ENCODE assay signal across 14 cellular contexts in genomic region chr2:44943031-44943692, GRCh38. TPM values are rescaled to one million over a fixed set of nuclear protein-coding genes. Genes with fewer than 3 reads are reported as not detected.
DNase-seq lines count a peak whose midpoint lies in the region; ATAC-seq, FAIRE-seq and TF ChIP-seq lines count a peak whose summit lies in the region.
"Had no signal": no experiment of that assay in that cellular context is flagged by ENCODE, and none has a peak within 500 bp of the region (broad histone marks: within the 10 kb centered on the region; RNA-seq: fewer than 3 reads in every experiment).

No MANE protein-coding gene starts in this region.

- H3K9me3 Mint-ChIP-seq in Caco-2 (ENCODE audit: unreplicated experiment), result no peaks in the 10 kb centered on the region

- no peak overlapping the region for H3K27ac Mint-ChIP-seq in Caco-2 (ENCODE audit: unreplicated experiment)

- no peaks in the 10 kb centered on the region for H3K36me3 Mint-ChIP-seq in Caco-2 (ENCODE audit: insufficient read depth, unreplicated experiment)

- no TSS peak for BruUV-seq in Caco-2 (replicated peaks; lab: Mats Ljungman, UMichigan)
- BruUV-seq in HepG2 (replicated peaks; lab: Mats Ljungman, UMichigan), result no TSS peak

- peak overlapping the region; percentile 99 for H2BK5ac ChIP-seq in neuronal stem cell (ENCODE audit: low read length)

- no peak for TF ChIP-seq POLR2A in HepG2 (IDR thresholded peaks at IDR 0.05; ENCODE audit: insufficient read depth in 1 of 2, low read depth in 2 of 2, low read length in 2 of 2)

- H3K9me3 ChIP-seq in HUES48 (ENCODE audit: control insufficient read depth, insufficient read depth, low read length) (no peaks in the 10 kb centered on the region), colonic mucosa (no peaks in the 10 kb centered on the region), neuronal stem cell (replicated peaks in 1 of 2; ENCODE audit: control insufficient read depth in 2 of 2, insufficient read depth in 1 of 2, low read depth in 1 of 2, low read length in 2 of 2) (peaks cover 0 to 15% of the 10 kb centered on the region in 2 donors), Caco-2 (no peaks in the 10 kb centered on the region), kidney (ENCODE audit: control insufficient read depth in 1 of 2, low read length in 2 of 2) (no peaks in the 10 kb centered on the region), HepG2 (ENCODE audit: low read length) (no peaks in the 10 kb centered on the region)
- H3K9me3 ChIP-seq: A549, SJCRH30, tibial nerve had no signal

- H4K8ac ChIP-seq in neuronal stem cell (ENCODE audit: low read depth, low read length), result no peak overlapping the region

- no peaks in the 10 kb centered on the region; the same call in 1 of the 2 replicates for H4K20me1 ChIP-seq in HepG2 (ENCODE audit: insufficient read depth, low read length)

- H3K18ac ChIP-seq in neuronal stem cell (ENCODE audit: low read length), result peak overlapping the region; percentile 98

- no peak overlapping the region for H4K91ac ChIP-seq in neuronal stem cell (ENCODE audit: low read depth, low read length, poor library complexity)

- H2BK120ac ChIP-seq in neuronal stem cell (ENCODE audit: low read depth, low read length), result peak overlapping the region; percentile 56

- H2AFZ ChIP-seq in neuronal stem cell (ENCODE audit: low read length) (peak overlapping the region; percentile 93), HepG2 (ENCODE audit: low read length) (no peak overlapping the region)

- H3K4me3 ChIP-seq in HUES48 (ENCODE audit: low read depth, low read length) (peak overlapping the region; percentile 17; the same call in 1 of the 2 replicates), colonic mucosa (peak overlapping the region; percentile 10), neuronal stem cell (ENCODE audit: low read length in 2 of 2) (peak overlapping the region; percentile 34 to 91), Caco-2 (ENCODE audit: low read depth, low read length) (no peak overlapping the region), kidney (ENCODE audit: low read length in 2 of 2) (no peak overlapping the region), HepG2 (replicated peaks in 1 of 3; ENCODE audit: insufficient read depth in 1 of 3, low read depth in 2 of 3, low read length in 3 of 3) (no peak overlapping the region)
- H3K4me3 ChIP-seq: A549 had no signal

- WGBS in neuronal stem cell (ENCODE audit: extremely low coverage in 2 of 2, insufficient read length in 2 of 2, insufficient replicate concordance in 1 of 2), 2 donors, result no CpG with 5 or more reads among the region's 36 CpGs
- WGBS in HepG2 (ENCODE audit: low lambda C conversion rate), result 67% methylated on average over 36 of the region's 36 CpGs

- H3K14ac ChIP-seq in neuronal stem cell (ENCODE audit: low read length), result peak overlapping the region; percentile 87

- no peaks in the 10 kb centered on the region for H3K79me2 ChIP-seq in HepG2 (ENCODE audit: insufficient read depth, low read length)

- FAIRE-seq in kidney (lab: Jason Lieb, UNC) (no peak), HepG2 (lab: Jason Lieb, UNC) (no peak)
- FAIRE-seq: A549, colon had no signal

- peaks cover 6% of the 10 kb centered on the region for H3K79me1 ChIP-seq in neuronal stem cell (ENCODE audit: low read depth, low read length)

- DNase-seq in NCI-H1092 treated with DMSO at 0.1 percent for 48 hours (lab: John Stamatoyannopoulos, UW) (peak; percentile 39), NCI-H1092 (lab: John Stamatoyannopoulos, UW) (no peak), colonic mucosa (no peak), neuronal stem cell (ENCODE audit: low spot score) (no peak), Caco-2 (no peak), kidney (no peak), HepG2 (ENCODE audit: low spot score) (no peak)
- DNase-seq: NCI-H2029; SJCRH30; stimulated activated CD4-positive, alpha-beta T cell treated with anti-CD3 and anti-CD28 coated beads, Interleukin-2, amount 100 ng/mL, for 24 hours had no signal

- intact Hi-C loops in colonic mucosa (cut with DNase I) (loop anchor here (10.0 kb wide), 1 partner anchor 138 kb away; no protein-coding TSS in a partner anchor), Caco-2 (cut with micrococcal nuclease; ENCODE audit: unreplicated experiment) (no loop called here), kidney (cut with DNase I) (no loop called here), HepG2 (cut with micrococcal nuclease; ENCODE audit: unreplicated experiment) (no loop called here)

- no peak overlapping the region for H3K4me3 Mint-ChIP-seq in Caco-2 (ENCODE audit: unreplicated experiment)

- peaks cover 36% of the 10 kb centered on the region for H3K4me1 ChIP-seq in HUES48 (ENCODE audit: control insufficient read depth, insufficient read depth, low read length)
- H3K4me1 ChIP-seq in colonic mucosa, result peaks cover 4% of the 10 kb centered on the region
- H3K4me1 ChIP-seq in neuronal stem cell (ENCODE audit: control insufficient read depth in 2 of 2, insufficient read depth in 1 of 2, low read depth in 1 of 2, low read length in 2 of 2), result peaks cover 22% of the 10 kb centered on the region in 2 donors
- no peaks in the 10 kb centered on the region; the same call in 1 of the 2 replicates for H3K4me1 ChIP-seq in Caco-2
- H3K4me1 ChIP-seq in kidney (ENCODE audit: control insufficient read depth in 1 of 2, insufficient read depth in 1 of 2, low read depth in 1 of 2, low read length in 2 of 2), result peaks cover 0 to 4% of the 10 kb centered on the region in 2 donors
- H3K4me1 ChIP-seq in HepG2 (ENCODE audit: insufficient read depth, low read length), result peaks cover 14% of the 10 kb centered on the region
- H3K4me1 ChIP-seq: SJCRH30 had no signal

- ATAC-seq in HepG2, result no peak
- ATAC-seq: A549 had no signal

- no peak overlapping the region for H2BK12ac ChIP-seq in neuronal stem cell (ENCODE audit: low read length)

- POLR2A ChIA-PET in Caco-2 (lab: Charles Lee) (no interaction called here), HepG2 (lab: Yijun Ruan, JAX) (no interaction called here)

- H3K27me3 Mint-ChIP-seq in Caco-2 (ENCODE audit: insufficient read depth, unreplicated experiment), result peaks cover 13% of the 10 kb centered on the region

- peak overlapping the region; percentile 58 for H3K4ac ChIP-seq in neuronal stem cell (ENCODE audit: low read length)

- in situ Hi-C loops in HepG2 (cut with HindIII; ENCODE audit: extremely low pct_ligation_motif_present, low pct_unique_long_range_greater_than_20kb), result loop anchor here (10.0 kb wide), 1 partner anchor 548 kb away; no protein-coding TSS in a partner anchor

- TF ChIP-seq EP300 in HepG2 (IDR thresholded peaks at IDR 0.05; ENCODE audit: low read depth in 2 of 2, low read length in 2 of 2) (no peak), HepG2 (CRISPR knock-in tag; IDR thresholded peaks at IDR 0.05; ENCODE audit: borderline replicate concordance) (no peak)

- peaks cover 100% of the 10 kb centered on the region for H3K27me3 ChIP-seq in HUES48 (ENCODE audit: control insufficient read depth, insufficient read depth, low read length)
- H3K27me3 ChIP-seq in colonic mucosa, result peaks cover 73% of the 10 kb centered on the region
- H3K27me3 ChIP-seq in neuronal stem cell (ENCODE audit: control insufficient read depth in 3 of 3, insufficient read depth in 3 of 3, low read depth in 1 of 3, low read length in 3 of 3), result peaks cover 0 to 99% (median 0%) of the 10 kb centered on the region in 3 experiments
- H3K27me3 ChIP-seq in Caco-2 (replicated peaks; ENCODE audit: control insufficient read depth, insufficient read depth, low read length), result peaks cover 1% of the 10 kb centered on the region; the same call in 1 of the 2 replicates
- peaks cover 22 to 92% of the 10 kb centered on the region in 2 experiments for H3K27me3 ChIP-seq in HepG2 (ENCODE audit: control insufficient read depth in 1 of 2, insufficient read depth in 2 of 2, low read length in 2 of 2)
- H3K27me3 ChIP-seq: SJCRH30 had no signal

- no peak for TF ChIP-seq RAD21 in HepG2 (CRISPR knock-in tag; IDR thresholded peaks at IDR 0.05)

- H3K27ac ChIP-seq in HUES48 (ENCODE audit: low read depth, low read length) (no peak overlapping the region), colonic mucosa (no peak overlapping the region), neuronal stem cell (replicated peaks; ENCODE audit: low read length) (peak overlapping the region; percentile 99), kidney (ENCODE audit: low read depth in 2 of 2, low read length in 2 of 2) (no peak overlapping the region), HepG2 (ENCODE audit: extremely low read length, insufficient read depth, low read length) (no peak overlapping the region)
- H3K27ac ChIP-seq: A549, SJCRH30, tibial nerve had no signal

- peak overlapping the region; percentile 97 for H2BK15ac ChIP-seq in neuronal stem cell (ENCODE audit: low read length)

- peaks cover 19% of the 10 kb centered on the region for H3K4me1 Mint-ChIP-seq in Caco-2 (ENCODE audit: low read depth, unreplicated experiment)

- H3K23ac ChIP-seq in neuronal stem cell (ENCODE audit: low read depth, low read length, poor library complexity), result peak overlapping the region; percentile 83

- H3K4me2 ChIP-seq in neuronal stem cell (ENCODE audit: insufficient read depth, low read length, poor library complexity, severe bottlenecking) (peak overlapping the region; percentile 84), HepG2 (ENCODE audit: low read depth, low read length) (no peak overlapping the region)

- no peaks in the 10 kb centered on the region for H3K36me3 ChIP-seq in HUES48 (ENCODE audit: control insufficient read depth, insufficient read depth, low read length)
- no peaks in the 10 kb centered on the region for H3K36me3 ChIP-seq in colonic mucosa
- peaks cover 0 to 13% of the 10 kb centered on the region in 2 donors for H3K36me3 ChIP-seq in neuronal stem cell (replicated peaks in 1 of 2; ENCODE audit: control insufficient read depth in 2 of 2, insufficient read depth in 2 of 2, low read length in 2 of 2)
- no peaks in the 10 kb centered on the region for H3K36me3 ChIP-seq in Caco-2 (ENCODE audit: control insufficient read depth, insufficient read depth, low read length)
- H3K36me3 ChIP-seq in kidney (ENCODE audit: control insufficient read depth in 1 of 2, insufficient read depth in 2 of 2, low read length in 2 of 2), result no peaks in the 10 kb centered on the region
- H3K36me3 ChIP-seq in HepG2 (replicated peaks in 1 of 2; ENCODE audit: control insufficient read depth in 1 of 2, insufficient read depth in 2 of 2, low read length in 2 of 2), result no peaks in the 10 kb centered on the region
- H3K36me3 ChIP-seq: SJCRH30, tibial nerve had no signal

- TF ChIP-seq CTCF in colonic mucosa (IDR thresholded peaks at IDR 0.05) (no peak), Caco-2 (IDR thresholded peaks at IDR 0.05; ENCODE audit: insufficient read depth in 1 of 2, low read depth in 1 of 2, low read length in 1 of 2, severe bottlenecking in 1 of 2, unreplicated experiment in 1 of 2) (no peak), kidney (IDR thresholded peaks at IDR 0.05; ENCODE audit: borderline replicate concordance, extremely low read depth, insufficient read depth) (no peak), HepG2 (CRISPR knock-in tag; IDR thresholded peaks at IDR 0.05) (no peak)

- CTCF ChIA-PET in Caco-2 (lab: Charles Lee), result no interaction called here
- CTCF ChIA-PET in HepG2 (lab: Yijun Ruan, JAX; ENCODE audit: low intra/inter-chr PET ratio, low total read pairs), result no interaction called here

- peak overlapping the region; percentile 96 for H2AK5ac ChIP-seq in neuronal stem cell (ENCODE audit: low read depth, low read length)

- H3K9ac ChIP-seq in HUES48 (ENCODE audit: low read depth, low read length) (no peak overlapping the region), colonic mucosa (ENCODE audit: low read depth in 2 of 2, low read length in 2 of 2) (no peak overlapping the region), neuronal stem cell (ENCODE audit: low read depth, low read length, poor library complexity) (peak overlapping the region; percentile 100), kidney (ENCODE audit: low read length in 2 of 2) (no peak overlapping the region), HepG2 (ENCODE audit: insufficient read depth, low read depth, low read length) (no peak overlapping the region)

RNA-seq across cellular contexts. Expression of gene SIX3, which starts 1.7 kb away (rescaled TPM):
- total RNA-seq in colonic mucosa, result not detected
- polyA plus RNA-seq in neuronal stem cell (2013, experiment 1 of 2), result 171 TPM
- polyA plus RNA-seq in neuronal stem cell (2013, experiment 2 of 2), result 176 TPM
- not detected in 2 replicates for total RNA-seq in Caco-2 (2022)
- total RNA-seq in kidney, result 0.16 TPM
- polyA plus RNA-seq in kidney (ENCODE audit: insufficient read depth, low read depth, low replicate concordance), result 0.19 TPM
- total RNA-seq in HepG2 (2016; rRNA removed; fragmentation: Illumina TruSeq; extraction: Trizol), result not detected in 2 replicates
- total RNA-seq in HepG2 (2016; cell fraction: cytosol; rRNA removed; fragmentation: Illumina TruSeq; extraction: Trizol; ENCODE audit: low read depth), result not detected in 2 replicates
- not detected in 2 replicates for total RNA-seq in HepG2 (2016; cell fraction: insoluble cytoplasmic fraction; rRNA removed; fragmentation: Illumina TruSeq; extraction: Trizol)
- total RNA-seq in HepG2 (2016; cell fraction: membrane; rRNA removed; fragmentation: Illumina TruSeq; extraction: Trizol), result not detected in 2 replicates
- total RNA-seq in HepG2 (2016; cell fraction: nucleus; rRNA removed; fragmentation: Illumina TruSeq; extraction: Trizol), result not detected in 2 replicates
- polyA plus RNA-seq in HepG2 (2011; rRNA removed), result not detected in 2 replicates
- not detected in 2 replicates for polyA plus RNA-seq in HepG2 (2011; cell fraction: cytosol; rRNA removed)
- not detected in 2 replicates for polyA plus RNA-seq in HepG2 (2011; cell fraction: nucleus; rRNA removed)
- not detected in 2 replicates for polyA plus RNA-seq in HepG2 (2012)
- polyA plus RNA-seq in HepG2 (2016; cell fraction: cytosol; fragmentation: Illumina TruSeq; extraction: Trizol; ENCODE audit: low read depth), result not detected in 2 replicates
- polyA plus RNA-seq in HepG2 (2016; cell fraction: insoluble cytoplasmic fraction; fragmentation: Illumina TruSeq; extraction: Trizol; ENCODE audit: low read depth), result not detected in 2 replicates
- not detected in 2 replicates for polyA plus RNA-seq in HepG2 (2016; cell fraction: membrane; fragmentation: Illumina TruSeq; extraction: Trizol; ENCODE audit: low read depth)
- polyA plus RNA-seq in HepG2 (2016; cell fraction: nucleus; fragmentation: Illumina TruSeq; extraction: Trizol; ENCODE audit: insufficient read depth, low read depth), result not detected in 2 replicates
- polyA minus RNA-seq in HepG2 (2011; rRNA and poly(A)+ RNA removed; ENCODE audit: low replicate concordance), result not detected in 2 replicates
- polyA minus RNA-seq in HepG2 (2011; cell fraction: cytosol; rRNA and poly(A)+ RNA removed), result not detected in 2 replicates
- not detected in 2 replicates for polyA minus RNA-seq in HepG2 (2011; cell fraction: nucleus; rRNA and poly(A)+ RNA removed)

Comparison
In these comparisons a context has a peak if more than half of its experiments do, and no peak if none do; other contexts are left out.
1. H3K4me3 ChIP-seq: peak in HUES48 (single experiment), colonic mucosa (single experiment) and neuronal stem cell (2 of 2); none in Caco-2 (single experiment), kidney (0 of 2) and HepG2 (0 of 3).